ENCODE assay signal across 15 cellular contexts in genomic region chr16:68190745-68191510, GRCh38. TPM values are rescaled to one million over a fixed set of nuclear protein-coding genes. Genes with fewer than 3 reads are reported as not detected.
A peak's percentile ranks its signal among the peaks of the same experiment; 100 is the strongest.
DNase-seq lines count a peak whose midpoint lies in the region; ATAC-seq, FAIRE-seq and TF ChIP-seq lines count a peak whose summit lies in the region.
"Had no signal": no experiment of that assay in that cellular context is flagged by ENCODE, and none has a peak within 500 bp of the region (broad histone marks: within the 10 kb centered on the region; RNA-seq: fewer than 3 reads in every experiment).

No MANE protein-coding gene starts in this region.

- H3K79me2 ChIP-seq in HCT116 (ENCODE audit: insufficient read depth, low read length) (no peaks in the 10 kb centered on the region), HepG2 (ENCODE audit: insufficient read depth, low read length) (no peaks in the 10 kb centered on the region), PC-9 (ENCODE audit: low read depth) (no peaks in the 10 kb centered on the region)

- H3K27me3 Mint-ChIP-seq in central memory CD8-positive, alpha-beta T cell, result no peaks in the 10 kb centered on the region
- H3K27me3 Mint-ChIP-seq: stimulated activated naive CD8-positive, alpha-beta T cell treated with anti-CD3 and anti-CD28 coated beads, Interleukin-15, Interleukin-2, amounts not matched to agents 100 ng/mL and 50 ng/mL, for 24 hours had no signal

- no peak overlapping the region for H3K4me2 ChIP-seq in HCT116 (ENCODE audit: low read length)
- H3K4me2 ChIP-seq in HepG2 (ENCODE audit: low read depth, low read length), result no peak overlapping the region
- no peak overlapping the region for H3K4me2 ChIP-seq in PC-9

- H3K27me3 ChIP-seq in HCT116 (ENCODE audit: insufficient read depth, low read length), result no peaks in the 10 kb centered on the region
- no peaks in the 10 kb centered on the region for H3K27me3 ChIP-seq in HepG2 (ENCODE audit: control insufficient read depth in 1 of 2, insufficient read depth in 2 of 2, low read length in 2 of 2)
- no peaks in the 10 kb centered on the region for H3K27me3 ChIP-seq in aorta (ENCODE audit: control insufficient read depth in 1 of 2, insufficient read depth in 2 of 2, low read length in 1 of 2)
- no peaks in the 10 kb centered on the region for H3K27me3 ChIP-seq in PC-9 (ENCODE audit: insufficient read depth, low read depth)
- H3K27me3 ChIP-seq: body of pancreas had no signal

- H3K27ac ChIP-seq in HCT116 (ENCODE audit: low read depth, low read length) (no peak overlapping the region), HepG2 (ENCODE audit: extremely low read length, insufficient read depth, low read length) (no peak overlapping the region), aorta (ENCODE audit: low read depth in 1 of 2, low read length in 2 of 2) (no peak overlapping the region), PC-9 (no peak overlapping the region)
- H3K27ac ChIP-seq: body of pancreas had no signal

- no peak overlapping the region for H2AFZ ChIP-seq in HCT116 (ENCODE audit: low read depth, low read length, poor library complexity, severe bottlenecking)
- H2AFZ ChIP-seq in HepG2 (ENCODE audit: low read length), result no peak overlapping the region
- no peak overlapping the region for H2AFZ ChIP-seq in PC-9

- peaks cover 10% of the 10 kb centered on the region in 2 experiments; a peak in 2 of 4 replicates for H3K36me3 ChIP-seq in HCT116 (ENCODE audit: control insufficient read depth in 1 of 2, insufficient read depth in 2 of 2, low read length in 2 of 2)
- peaks cover 33 to 73% of the 10 kb centered on the region in 2 experiments for H3K36me3 ChIP-seq in HepG2 (replicated peaks in 1 of 2; ENCODE audit: control insufficient read depth in 1 of 2, insufficient read depth in 2 of 2, low read length in 2 of 2)
- peaks cover 12% of the 10 kb centered on the region in 2 donors for H3K36me3 ChIP-seq in aorta (ENCODE audit: control insufficient read depth in 1 of 2, insufficient read depth in 2 of 2, low read length in 1 of 2)
- peaks cover 5% of the 10 kb centered on the region; the same call in 1 of the 2 replicates for H3K36me3 ChIP-seq in PC-9 (ENCODE audit: low read depth)

- H4K20me1 ChIP-seq in HCT116 (ENCODE audit: insufficient read depth) (no peaks in the 10 kb centered on the region), HepG2 (ENCODE audit: insufficient read depth, low read length) (no peaks in the 10 kb centered on the region), PC-9 (ENCODE audit: insufficient read depth) (no peaks in the 10 kb centered on the region)

- POLR2A ChIA-PET in HCT116 (lab: Charles Lee), result no interaction called here
- POLR2A ChIA-PET in HepG2 (lab: Yijun Ruan, JAX), result interaction anchor here (0.6 kb wide), 1 partner anchor 1072 kb away, joined by 3 read pairs; no protein-coding TSS in a partner anchor
- POLR2A ChIA-PET in PC-9 (lab: Charles Lee; ENCODE audit: unreplicated experiment), result no interaction called here

- H3K9ac ChIP-seq in HCT116 (ENCODE audit: low read length) (no peak overlapping the region), HepG2 (ENCODE audit: insufficient read depth, low read depth, low read length) (no peak overlapping the region)

- no peak for ATAC-seq in HCT116
- no peak for ATAC-seq in central memory CD8-positive, alpha-beta T cell (replicated peaks; ENCODE audit: extremely low read depth, poor library complexity, severe bottlenecking)
- peak; percentile 47 for ATAC-seq in HepG2
- no peak for ATAC-seq in aorta (ENCODE audit: low FRiP score)
- no peak for ATAC-seq in HG02885 (IDR thresholded peaks at IDR 0.05; ENCODE audit: poor library complexity, unreplicated experiment)
- ATAC-seq: body of pancreas, mucosa of descending colon had no signal

- H3K36me3 Mint-ChIP-seq in central memory CD8-positive, alpha-beta T cell (ENCODE audit: insufficient read depth), result peaks cover 47% of the 10 kb centered on the region

- BruUV-seq in HCT116 (replicated peaks; lab: Mats Ljungman, UMichigan), result TSS peak; percentile 41
- BruUV-seq in HepG2 (replicated peaks; lab: Mats Ljungman, UMichigan), result TSS peak; percentile 53
- no TSS peak for BruUV-seq in PC-9 (replicated peaks; lab: Mats Ljungman, UMichigan)

- in situ Hi-C loops in HepG2 (cut with HindIII; ENCODE audit: extremely low pct_ligation_motif_present, low pct_unique_long_range_greater_than_20kb), result no loop called here

- H3K4me3 ChIP-seq in AG10803 (ENCODE audit: low read length) (no peak overlapping the region), HCT116 (replicated peaks in 1 of 2; ENCODE audit: low read depth in 1 of 2, low read length in 2 of 2) (no peak overlapping the region), HepG2 (replicated peaks in 1 of 3; ENCODE audit: insufficient read depth in 1 of 3, low read depth in 2 of 3, low read length in 3 of 3) (no peak overlapping the region), aorta (ENCODE audit: low read length in 2 of 2) (no peak overlapping the region), PC-9 (no peak overlapping the region)
- H3K4me3 ChIP-seq: body of pancreas, mucosa of descending colon had no signal

- no peaks in the 10 kb centered on the region for H3K9me3 Mint-ChIP-seq in central memory CD8-positive, alpha-beta T cell
- H3K9me3 Mint-ChIP-seq: stimulated activated naive CD8-positive, alpha-beta T cell treated with anti-CD3 and anti-CD28 coated beads, Interleukin-15, Interleukin-2, amounts not matched to agents 100 ng/mL and 50 ng/mL, for 24 hours had no signal

- TF ChIP-seq EP300 in HepG2 (IDR thresholded peaks at IDR 0.05; ENCODE audit: low read depth in 2 of 2, low read length in 2 of 2) (no peak), HepG2 (CRISPR knock-in tag; IDR thresholded peaks at IDR 0.05; ENCODE audit: borderline replicate concordance) (no peak)

- H3K27ac Mint-ChIP-seq in central memory CD8-positive, alpha-beta T cell (ENCODE audit: low read depth), result peak overlapping the region; percentile 53
- H3K27ac Mint-ChIP-seq: stimulated activated naive CD8-positive, alpha-beta T cell treated with anti-CD3 and anti-CD28 coated beads, Interleukin-15, Interleukin-2, amounts not matched to agents 100 ng/mL and 50 ng/mL, for 24 hours had no signal

- H3K4me1 ChIP-seq in HCT116 (ENCODE audit: control insufficient read depth in 1 of 2, insufficient read depth in 2 of 2, low read length in 2 of 2) (no peaks in the 10 kb centered on the region), HepG2 (ENCODE audit: insufficient read depth, low read length) (peaks cover 11% of the 10 kb centered on the region), aorta (ENCODE audit: control insufficient read depth in 1 of 2, insufficient read depth in 2 of 2, low read length in 2 of 2) (no peaks in the 10 kb centered on the region), PC-9 (replicated peaks; ENCODE audit: insufficient read depth) (no peaks in the 10 kb centered on the region)
- H3K4me1 ChIP-seq: body of pancreas had no signal

- TF ChIP-seq CTCF in AG10803 (conservative IDR thresholded peaks at IDR 0.05; ENCODE audit: low read length) (no peak), HCT116 (IDR thresholded peaks at IDR 0.05 in 2 of 3, conservative IDR thresholded peaks at IDR 0.05 in 1 of 3; ENCODE audit: borderline replicate concordance in 1 of 3, insufficient read depth in 1 of 3, low read depth in 2 of 3, low read length in 2 of 3) (no peak), HepG2 (CRISPR knock-in tag; IDR thresholded peaks at IDR 0.05) (no peak), PC-9 (conservative IDR thresholded peaks at IDR 0.05) (no peak)

- H3K9me3 ChIP-seq in HCT116 (ENCODE audit: control insufficient read depth in 1 of 2, insufficient read depth in 1 of 2, low read depth in 1 of 2, low read length in 2 of 2) (no peaks in the 10 kb centered on the region; a peak in 1 of 4 replicates), HepG2 (ENCODE audit: low read length) (no peaks in the 10 kb centered on the region), aorta (ENCODE audit: control insufficient read depth, low read length) (no peaks in the 10 kb centered on the region), PC-9 (ENCODE audit: insufficient read depth, low read depth) (no peaks in the 10 kb centered on the region)
- H3K9me3 ChIP-seq: body of pancreas, mucosa of descending colon had no signal

- H3K4me1 Mint-ChIP-seq in central memory CD8-positive, alpha-beta T cell, result peaks cover 6% of the 10 kb centered on the region

- TF ChIP-seq POLR2A in HCT116 (IDR thresholded peaks at IDR 0.05; ENCODE audit: borderline replicate concordance, extremely low read depth, insufficient read depth, insufficient read length) (no peak), HepG2 (IDR thresholded peaks at IDR 0.05; ENCODE audit: insufficient read depth in 1 of 2, low read depth in 2 of 2, low read length in 2 of 2) (no peak)

- H3K4me3 Mint-ChIP-seq in central memory CD8-positive, alpha-beta T cell, result no peak overlapping the region
- H3K4me3 Mint-ChIP-seq: stimulated activated naive CD8-positive, alpha-beta T cell treated with anti-CD3 and anti-CD28 coated beads, Interleukin-15, Interleukin-2, amounts not matched to agents 100 ng/mL and 50 ng/mL, for 24 hours had no signal

- CTCF ChIA-PET in HCT116 (lab: Charles Lee), result no interaction called here
- CTCF ChIA-PET in HepG2 (lab: Yijun Ruan, JAX; ENCODE audit: low intra/inter-chr PET ratio, low total read pairs), result no interaction called here
- CTCF ChIA-PET in PC-9 (lab: Charles Lee), result no interaction called here

- DNase-seq in AG10803 (ENCODE audit: low read depth) (peak; percentile 9), HCT116 (ENCODE audit: low read depth, low spot score) (no peak), HepG2 (ENCODE audit: low spot score) (peak; percentile 32), aorta (no peak), PC-9 (no peak)
- no peak for DNase-seq in central memory CD8-positive, alpha-beta T cell (ENCODE audit: low spot score in 2 of 2)
- DNase-seq in activated CD4-positive, alpha-beta T cell treated with anti-CD3 and anti-CD28 coated beads for 1 hour, result no peak
- DNase-seq: body of pancreas, DMS53, islet precursor cell, mucosa of descending colon, NCI-H2029, NCI-H774 had no signal

- WGBS in HepG2 (ENCODE audit: low lambda C conversion rate), result 78% methylated on average over 2 of the region's 2 CpGs
- WGBS in aorta, 2 donors, result 87 to 90% methylated on average over 2 of the region's 2 CpGs

- intact Hi-C loops in HCT116 (cut with micrococcal nuclease), result no loop called here
- intact Hi-C loops in HepG2 (cut with micrococcal nuclease; ENCODE audit: unreplicated experiment), result loop anchor here (5.0 kb wide), 1 partner anchor 36 kb away; no protein-coding TSS in a partner anchor
- intact Hi-C loops in aorta (cut with DNase I), result no loop called here
- intact Hi-C loops in PC-9 (cut with micrococcal nuclease; ENCODE audit: unreplicated experiment), result no loop called here

- H3F3A ChIP-seq in PC-9 (ENCODE audit: insufficient read depth, low read depth), result no peaks in the 10 kb centered on the region

- TF ChIP-seq RAD21 in HCT116 (IDR thresholded peaks at IDR 0.05; ENCODE audit: low read depth), result no peak
- no peak for TF ChIP-seq RAD21 in HepG2 (CRISPR knock-in tag; IDR thresholded peaks at IDR 0.05)

- FAIRE-seq in HepG2 (lab: Jason Lieb, UNC), result no peak

- H3K9me2 ChIP-seq in HCT116 (ENCODE audit: insufficient read depth) (no peaks in the 10 kb centered on the region), PC-9 (ENCODE audit: insufficient read depth) (no peaks in the 10 kb centered on the region)

- RAD21 ChIA-PET in HCT116 (lab: Charles Lee; ENCODE audit: low non-redundant PET in 1 of 2, low total read pairs in 2 of 2, uncharacterized antibody in 2 of 2, unreplicated experiment in 2 of 2), result no interaction called here

RNA-seq across cellular contexts. Expression of gene ESRP2, which starts 45.0 kb away (rescaled TPM):
- total RNA-seq in HCT116 (2021; ENCODE audit: unreplicated experiment), result 42.5 TPM
- 28.7 and 30.5 TPM in 2 replicates for polyA plus RNA-seq in HCT116 (2012)
- 17.1 and 21.1 TPM in 2 replicates for total RNA-seq in HepG2 (2016; rRNA removed; fragmentation: Illumina TruSeq; extraction: Trizol)
- total RNA-seq in HepG2 (2016; cell fraction: cytosol; rRNA removed; fragmentation: Illumina TruSeq; extraction: Trizol; ENCODE audit: low read depth), result 6.8 and 7.6 TPM in 2 replicates
- total RNA-seq in HepG2 (2016; cell fraction: insoluble cytoplasmic fraction; rRNA removed; fragmentation: Illumina TruSeq; extraction: Trizol), result 14.0 and 20.2 TPM in 2 replicates
- 8.4 and 9.8 TPM in 2 replicates for total RNA-seq in HepG2 (2016; cell fraction: membrane; rRNA removed; fragmentation: Illumina TruSeq; extraction: Trizol)
- total RNA-seq in HepG2 (2016; cell fraction: nucleus; rRNA removed; fragmentation: Illumina TruSeq; extraction: Trizol), result 30.8 and 33.0 TPM in 2 replicates
- polyA plus RNA-seq in HepG2 (2011; rRNA removed), result 32.4 and 36.3 TPM in 2 replicates
- polyA plus RNA-seq in HepG2 (2011; cell fraction: cytosol; rRNA removed), result 15.3 and 21.4 TPM in 2 replicates
- polyA plus RNA-seq in HepG2 (2011; cell fraction: nucleus; rRNA removed), result 149 and 178 TPM in 2 replicates
- polyA plus RNA-seq in HepG2 (2012), result 22.9 and 25.0 TPM in 2 replicates
- 1.9 and 2.0 TPM in 2 replicates for polyA plus RNA-seq in HepG2 (2016; cell fraction: cytosol; fragmentation: Illumina TruSeq; extraction: Trizol; ENCODE audit: low read depth)
- polyA plus RNA-seq in HepG2 (2016; cell fraction: insoluble cytoplasmic fraction; fragmentation: Illumina TruSeq; extraction: Trizol; ENCODE audit: low read depth), result 20.9 and 25.3 TPM in 2 replicates
- 6.3 and 6.7 TPM in 2 replicates for polyA plus RNA-seq in HepG2 (2016; cell fraction: membrane; fragmentation: Illumina TruSeq; extraction: Trizol; ENCODE audit: low read depth)
- 75.9 and 77.2 TPM in 2 replicates for polyA plus RNA-seq in HepG2 (2016; cell fraction: nucleus; fragmentation: Illumina TruSeq; extraction: Trizol; ENCODE audit: insufficient read depth, low read depth)
- polyA minus RNA-seq in HepG2 (2011; rRNA and poly(A)+ RNA removed; ENCODE audit: low replicate concordance), result 91.8 and 102 TPM in 2 replicates
- 22.4 and 22.8 TPM in 2 replicates for polyA minus RNA-seq in HepG2 (2011; cell fraction: cytosol; rRNA and poly(A)+ RNA removed)
- 79.8 and 79.9 TPM in 2 replicates for polyA minus RNA-seq in HepG2 (2011; cell fraction: nucleus; rRNA and poly(A)+ RNA removed)
- total RNA-seq in aorta, result under 1 TPM; 0.36 to 0.60 TPM
- polyA plus RNA-seq in aorta, result 1 to 10 TPM in 1 of 2 donors, under 1 TPM in 1; 0.03 to 2.3 TPM
- 36.4 and 45.0 TPM in 2 replicates for total RNA-seq in PC-9 (2021)

RNA-seq across cellular contexts. Expression of gene PLA2G15, which starts 54.2 kb away (rescaled TPM):
- 7.5 TPM for total RNA-seq in HCT116 (2021; ENCODE audit: unreplicated experiment)
- polyA plus RNA-seq in HCT116 (2012), result 7.7 and 8.0 TPM in 2 replicates
- 9.9 and 14.4 TPM in 2 replicates for total RNA-seq in HepG2 (2016; rRNA removed; fragmentation: Illumina TruSeq; extraction: Trizol)
- total RNA-seq in HepG2 (2016; cell fraction: cytosol; rRNA removed; fragmentation: Illumina TruSeq; extraction: Trizol; ENCODE audit: low read depth), result 1.6 and 1.9 TPM in 2 replicates
- 8.0 and 15.5 TPM in 2 replicates for total RNA-seq in HepG2 (2016; cell fraction: insoluble cytoplasmic fraction; rRNA removed; fragmentation: Illumina TruSeq; extraction: Trizol)
- 4.8 and 5.1 TPM in 2 replicates for total RNA-seq in HepG2 (2016; cell fraction: membrane; rRNA removed; fragmentation: Illumina TruSeq; extraction: Trizol)
- 16.6 and 20.9 TPM in 2 replicates for total RNA-seq in HepG2 (2016; cell fraction: nucleus; rRNA removed; fragmentation: Illumina TruSeq; extraction: Trizol)
- polyA plus RNA-seq in HepG2 (2011; rRNA removed), result 23.7 and 30.2 TPM in 2 replicates
- 18.0 and 24.3 TPM in 2 replicates for polyA plus RNA-seq in HepG2 (2011; cell fraction: cytosol; rRNA removed)
- polyA plus RNA-seq in HepG2 (2011; cell fraction: nucleus; rRNA removed), result 25.8 and 28.3 TPM in 2 replicates
- 14.5 and 15.3 TPM in 2 replicates for polyA plus RNA-seq in HepG2 (2012)
- polyA plus RNA-seq in HepG2 (2016; cell fraction: cytosol; fragmentation: Illumina TruSeq; extraction: Trizol; ENCODE audit: low read depth), result 1.2 and 1.8 TPM in 2 replicates
- polyA plus RNA-seq in HepG2 (2016; cell fraction: insoluble cytoplasmic fraction; fragmentation: Illumina TruSeq; extraction: Trizol; ENCODE audit: low read depth), result 8.4 and 8.8 TPM in 2 replicates
- 2.6 and 3.5 TPM in 2 replicates for polyA plus RNA-seq in HepG2 (2016; cell fraction: membrane; fragmentation: Illumina TruSeq; extraction: Trizol; ENCODE audit: low read depth)
- polyA plus RNA-seq in HepG2 (2016; cell fraction: nucleus; fragmentation: Illumina TruSeq; extraction: Trizol; ENCODE audit: insufficient read depth, low read depth), result 29.5 and 29.9 TPM in 2 replicates
- polyA minus RNA-seq in HepG2 (2011; rRNA and poly(A)+ RNA removed; ENCODE audit: low replicate concordance), result 18.7 and 48.3 TPM in 2 replicates
- 13.9 and 15.8 TPM in 2 replicates for polyA minus RNA-seq in HepG2 (2011; cell fraction: cytosol; rRNA and poly(A)+ RNA removed)
- 5.9 and 8.5 TPM in 2 replicates for polyA minus RNA-seq in HepG2 (2011; cell fraction: nucleus; rRNA and poly(A)+ RNA removed)
- total RNA-seq in aorta, result 10 to 100 TPM; 13.6 to 28.4 TPM
- polyA plus RNA-seq in aorta, result 1 to 10 TPM; 7.2 to 7.5 TPM
- total RNA-seq in PC-9 (2021), result 13.4 and 14.0 TPM in 2 replicates

Comparison
In these comparisons a context has a peak if more than half of its experiments do, and no peak if none do; other contexts are left out.
1. DNase-seq: peak in AG10803 (single experiment) and HepG2 (single experiment); none in HCT116 (single experiment), central memory CD8-positive, alpha-beta T cell (0 of 2), aorta (0 of 2), PC-9 (0 of 2) and activated CD4-positive, alpha-beta T cell treated with anti-CD3 and anti-CD28 coated beads for 1 hour (single experiment).
2. RNA of gene ESRP2, which starts 45.0 kb away (total RNA-seq): 36.4 to 45.0 TPM in PC-9, 42.5 TPM in HCT116 (single experiment) and 6.8 to 33.0 TPM in HepG2; 0.36 to 0.60 TPM in aorta; every median in the first group is over 4 times any median in the second.